Comparison of ENCODE assay signal across 2 cellular contexts in genomic region chr2:68692511-68692910, GRCh38.
TF ChIP-seq lines count a peak whose summit lies in the region.

No MANE protein-coding gene starts in this region.

TF ChIP-seq in H1, 55 proteins besides CTCF, POLR2A, EP300 and RAD21 (continued from another document):
- TF ChIP-seq GTF2F1 (IDR thresholded peaks at IDR 0.05; ENCODE audit: borderline replicate concordance, low read depth, low read length) (no peak), TBP (IDR thresholded peaks at IDR 0.05; ENCODE audit: low read depth, low read length) (no peak), CREB1 (IDR thresholded peaks at IDR 0.05) (no peak), CTBP2 (IDR thresholded peaks at IDR 0.05; ENCODE audit: borderline replicate concordance, insufficient read depth, insufficient read length, low read length) (no peak), SIX5 (IDR thresholded peaks at IDR 0.05; ENCODE audit: low read depth, low read length) (no peak), SAP30 (IDR thresholded peaks at IDR 0.05; ENCODE audit: insufficient read depth, insufficient replicate concordance, low read length) (no peak), SP4 (IDR thresholded peaks at IDR 0.05; ENCODE audit: low read length) (no peak), TAF7 (optimal IDR thresholded peaks at IDR 0.05; ENCODE audit: borderline replicate concordance, low read depth, low read length) (no peak), EZH2 (IDR thresholded peaks at IDR 0.05; ENCODE audit: low read depth, low read length, severe bottlenecking) (no peak), CHD1 (IDR thresholded peaks at IDR 0.05; ENCODE audit: low read depth, low read length) (no peak), SUZ12 (IDR thresholded peaks at IDR 0.05; ENCODE audit: low read length) (no peak), SRF (IDR thresholded peaks at IDR 0.05; ENCODE audit: low read depth, low read length) (no peak), TCF12 (IDR thresholded peaks at IDR 0.05; ENCODE audit: low read depth, low read length) (no peak), BACH1 (IDR thresholded peaks at IDR 0.05; ENCODE audit: low read length) (no peak), ZNF274 (IDR thresholded peaks at IDR 0.05; ENCODE audit: borderline replicate concordance, extremely low read depth, low read length) (no peak), GABPA (IDR thresholded peaks at IDR 0.05; ENCODE audit: borderline replicate concordance, insufficient read depth, low read length) (no peak)

TF ChIP-seq in HEK293T, 16 proteins besides CTCF, POLR2A, EP300 and RAD21 (continued from another document):
- TF ChIP-seq LEF1 (IDR thresholded peaks at IDR 0.05; ENCODE audit: borderline replicate concordance) = no peak
- TF ChIP-seq FOXK2 (IDR thresholded peaks at IDR 0.05) = no peak
- no peak for TF ChIP-seq PKNOX1 (IDR thresholded peaks at IDR 0.05)
